ENCODE assay signal across 18 cellular contexts in the genomic region with DNA sequence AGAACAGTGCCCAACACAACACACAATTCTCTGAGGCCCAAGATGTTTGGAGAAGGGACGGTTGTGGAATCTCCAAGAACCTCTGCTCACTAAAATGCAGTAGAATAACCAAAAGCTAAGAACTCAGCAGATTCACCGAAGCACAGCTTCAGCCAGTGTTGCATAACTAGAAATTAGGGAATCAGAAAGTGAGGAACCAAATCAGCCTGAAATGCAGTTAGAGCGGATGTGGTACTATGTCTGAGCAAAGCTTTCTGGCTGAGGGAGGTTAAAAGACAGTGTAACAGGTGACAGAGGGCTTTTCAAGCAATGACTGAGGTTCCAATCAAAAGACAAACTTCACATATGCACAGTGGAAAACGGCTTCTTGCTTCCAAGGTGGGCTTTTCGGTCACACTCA.
"Had no signal": no experiment of that assay in that cellular context is flagged by ENCODE, and none has a peak within 500 bp of the region (broad histone marks: within the 10 kb centered on the region; RNA-seq: fewer than 3 reads in every experiment).

No MANE protein-coding gene starts in this region.

- H3K4me3 ChIP-seq: dorsolateral prefrontal cortex, skin epidermis, suprapubic skin had no signal

- H3K27me3 ChIP-seq: dorsolateral prefrontal cortex, suprapubic skin had no signal

- H3K9me3 ChIP-seq: suprapubic skin had no signal

- H3K27ac ChIP-seq: skin epidermis, suprapubic skin, VCaP had no signal

- H3K36me3 ChIP-seq: suprapubic skin had no signal

- DNase-seq: activated CD4-positive, alpha-beta T cell treated with anti-CD3 and anti-CD28 coated beads for 1 hour; activated CD4-positive, alpha-beta T cell treated with anti-CD3 and anti-CD28 coated beads, Interleukin-2, amount 50 U/mL, for 4 hours; activated naive CD4-positive, alpha-beta T cell treated with anti-CD3 and anti-CD28 coated beads for 36 hours; activated naive CD8-positive, alpha-beta T cell treated with anti-CD3 and anti-CD28 coated beads, Interleukin-2, amount 50 U/mL, for 24 hours; activated T-cell treated with anti-CD3 and anti-CD28 coated beads for 4 hours; dorsolateral prefrontal cortex; endodermal cell; hypothalamus; kidney; retina; stimulated activated CD4-positive, alpha-beta T cell treated with anti-CD3 and anti-CD28 coated beads, Interleukin-15, amount 100 ng/mL, for 24 hours; stimulated activated CD4-positive, alpha-beta T cell treated with anti-CD3 and anti-CD28 coated beads, Interleukin-4, amount 100 ng/mL, for 24 hours; stimulated activated naive CD4-positive, alpha-beta T cell had no signal

- H3K4me1 ChIP-seq: suprapubic skin had no signal

- ATAC-seq: activated naive CD8-positive, alpha-beta T cell treated with anti-CD3 and anti-CD28 coated beads, Interleukin-2, amount 50 U/mL, for 24 hours; activated T-helper 17 cell treated with anti-CD3 and anti-CD28 coated beads, Interleukin-2, amount 50 U/mL, for 72 hours; natural killer cell treated with Interleukin-12 subunit alpha and Interleukin-12 subunit beta and Interleukin-15 and Interleukin-18, amount 100 ng/mL, for 72 hours had no signal
